15 cellular contexts compared by ENCODE assay signal in genomic region chr7:27132214-27132613, GRCh38. TPM values are rescaled to one million over a fixed set of nuclear protein-coding genes. Genes with fewer than 3 reads are reported as not detected.
"Had no signal": no experiment of that assay in that cellular context is flagged by ENCODE, and none has a peak within 500 bp of the region (broad histone marks: within the 10 kb centered on the region; RNA-seq: fewer than 3 reads in every experiment).

No MANE protein-coding gene starts in this region.

- H3K36me3 ChIP-seq: pancreas, thoracic aorta had no signal

- H3K4me3 ChIP-seq: mucosa of descending colon, pancreas, thoracic aorta had no signal

- ATAC-seq: activated naive CD8-positive, alpha-beta T cell treated with anti-CD3 and anti-CD28 coated beads, Interleukin-2, amount 50 U/mL, for 24 hours; activated T-cell treated with anti-CD3 and anti-CD28 coated beads, Interleukin-2, amount 50 U/mL, for 72 hours; left cardiac atrium; mucosa of descending colon; pancreas; stimulated activated naive CD8-positive, alpha-beta T cell treated with anti-CD3 and anti-CD28 coated beads, Interleukin-15, Interleukin-2, amounts not matched to agents 100 U/mL and 50 U/mL, for 24 hours had no signal

- H3K9me3 Mint-ChIP-seq: activated CD4-positive, alpha-beta memory T cell treated with anti-CD3 and anti-CD28 coated beads for 36 hours; activated naive CD8-positive, alpha-beta T cell treated with anti-CD3 and anti-CD28 coated beads, Interleukin-2, amount 50 U/mL, for 24 hours; activated T-cell treated with anti-CD3 and anti-CD28 coated beads, Interleukin-2, amount 50 U/mL, for 72 hours had no signal

- DNase-seq: activated CD4-positive, alpha-beta memory T cell treated with anti-CD3 and anti-CD28 coated beads for 36 hours; activated CD4-positive, alpha-beta T cell treated with anti-CD3 and anti-CD28 coated beads for 1 hour; activated naive CD8-positive, alpha-beta T cell treated with anti-CD3 and anti-CD28 coated beads, Interleukin-2, amount 50 U/mL, for 24 hours; activated T-cell treated with anti-CD3 and anti-CD28 coated beads, Interleukin-2, amount 50 U/mL, for 72 hours; central memory CD4-positive, alpha-beta T cell; cortex of kidney; effector memory CD4-positive, alpha-beta T cell; left cardiac atrium; pancreas; stimulated activated CD4-positive, alpha-beta T cell treated with anti-CD3 and anti-CD28 coated beads, Interleukin-4, amount 100 ng/mL, for 1 hour; stimulated activated CD8-positive, alpha-beta memory T cell treated with anti-CD3 and anti-CD28 coated beads, Interleukin-4, amount 100 ng/mL, for 48 hours; stimulated activated naive CD8-positive, alpha-beta T cell treated with anti-CD3 and anti-CD28 coated beads, Interleukin-15, Interleukin-2, amounts not matched to agents 100 U/mL and 50 U/mL, for 24 hours; T1000 had no signal

- H3K4me1 ChIP-seq: pancreas had no signal

- H3K36me3 Mint-ChIP-seq: activated CD4-positive, alpha-beta memory T cell treated with anti-CD3 and anti-CD28 coated beads for 36 hours had no signal

- H3K9me3 ChIP-seq: mucosa of descending colon, pancreas, thoracic aorta had no signal

- H3K27ac ChIP-seq: pancreas, thoracic aorta had no signal

- H3K4me3 Mint-ChIP-seq: activated CD4-positive, alpha-beta memory T cell treated with anti-CD3 and anti-CD28 coated beads for 36 hours had no signal

- H3K27ac Mint-ChIP-seq: activated CD4-positive, alpha-beta memory T cell treated with anti-CD3 and anti-CD28 coated beads for 36 hours; activated naive CD8-positive, alpha-beta T cell treated with anti-CD3 and anti-CD28 coated beads, Interleukin-2, amount 50 U/mL, for 24 hours; activated T-cell treated with anti-CD3 and anti-CD28 coated beads, Interleukin-2, amount 50 U/mL, for 72 hours had no signal

RNA-seq across cellular contexts. Expression of gene HOXA4, which starts 1.7 kb away (rescaled TPM):
- total RNA-seq: activated CD4-positive, alpha-beta memory T cell treated with anti-CD3 and anti-CD28 coated beads for 36 hours had no signal

RNA-seq across cellular contexts. Expression of gene HOXA5, which starts 11.3 kb away (rescaled TPM):
- total RNA-seq: activated CD4-positive, alpha-beta memory T cell treated with anti-CD3 and anti-CD28 coated beads for 36 hours had no signal

RNA-seq across cellular contexts. Expression of gene HOXA6, which starts 15.4 kb away (rescaled TPM):
- total RNA-seq: activated CD4-positive, alpha-beta memory T cell treated with anti-CD3 and anti-CD28 coated beads for 36 hours; left cardiac atrium; thoracic aorta had no signal

RNA-seq across cellular contexts. Expression of gene HOXA3, which starts 20.2 kb away (rescaled TPM):
- total RNA-seq: activated CD4-positive, alpha-beta memory T cell treated with anti-CD3 and anti-CD28 coated beads for 36 hours; activated T-cell treated with anti-CD3 and anti-CD28 coated beads, Interleukin-2, amount 50 U/mL, for 72 hours had no signal

RNA-seq across cellular contexts. Expression of gene HOXA7, which starts 24.3 kb away (rescaled TPM):
- total RNA-seq: activated CD4-positive, alpha-beta memory T cell treated with anti-CD3 and anti-CD28 coated beads for 36 hours; activated T-cell treated with anti-CD3 and anti-CD28 coated beads, Interleukin-2, amount 50 U/mL, for 72 hours had no signal
